ENCODE assay signal across 1 cellular context in the genomic region with DNA sequence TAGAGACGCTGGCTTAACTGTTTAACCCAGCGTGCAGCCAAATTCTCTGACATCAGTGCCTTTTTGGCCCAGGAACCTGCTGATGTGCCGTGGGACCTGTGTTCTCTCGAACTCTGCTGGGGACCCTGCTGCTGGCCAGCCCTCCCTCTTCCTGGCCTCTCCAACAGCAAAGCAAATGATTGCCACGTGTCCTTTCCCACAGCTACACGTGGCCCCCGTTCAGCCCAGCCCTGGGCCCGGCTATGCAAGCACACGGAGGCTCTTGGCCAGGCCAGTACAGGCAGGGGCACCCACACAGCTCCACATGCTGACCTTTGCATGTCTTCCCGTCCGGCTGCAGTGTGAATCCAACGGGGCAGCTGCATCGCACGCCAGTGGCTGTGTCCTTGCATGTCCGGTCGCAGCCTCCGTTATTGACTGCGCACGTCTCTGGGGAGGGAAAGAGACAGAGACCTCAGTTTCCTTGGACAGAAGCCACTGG.
TF ChIP-seq lines count a peak whose summit lies in the region.

No MANE protein-coding gene starts in this region.

TF ChIP-seq in K562, 482 proteins besides CTCF, POLR2A, EP300 and RAD21:
- TF ChIP-seq MAX (CRISPR knock-in tag; IDR thresholded peaks at IDR 0.05) (peak; percentile 36; the same call in 1 of the 2 replicates), E2F3 (CRISPR knock-in tag; IDR thresholded peaks at IDR 0.05) (no peak), ZNF778 (CRISPR knock-in tag; IDR thresholded peaks at IDR 0.05) (no peak), THAP7 (CRISPR knock-in tag; IDR thresholded peaks at IDR 0.05) (no peak), E2F6 (IDR thresholded peaks at IDR 0.05; ENCODE audit: borderline replicate concordance in 1 of 2, extremely low read depth in 1 of 2, insufficient read depth in 1 of 2, insufficient read length in 1 of 2, low read depth in 1 of 2, low read length in 1 of 2, poor library complexity in 1 of 2, severe bottlenecking in 1 of 2) (peak in 1 of 2 experiments; percentile 31), KDM2B (CRISPR knock-in tag; IDR thresholded peaks at IDR 0.05) (no peak), SIN3A (IDR thresholded peaks at IDR 0.05; ENCODE audit: borderline replicate concordance in 2 of 2, control insufficient read depth in 1 of 2, low read depth in 2 of 2, low read length in 2 of 2) (no peak), ZNF561 (CRISPR knock-in tag; conservative IDR thresholded peaks at IDR 0.05) (no peak), ZNF696 (CRISPR knock-in tag; conservative IDR thresholded peaks at IDR 0.05) (no peak), HIVEP1 (CRISPR knock-in tag; IDR thresholded peaks at IDR 0.05) (no peak), POU5F1 (IDR thresholded peaks at IDR 0.05; ENCODE audit: borderline replicate concordance, low read depth, low read length, partially characterized antibody) (no peak), HMG20B (CRISPR knock-in tag; IDR thresholded peaks at IDR 0.05) (no peak)
